Comparison of ENCODE assay signal across 30 cellular contexts in the genomic region with DNA sequence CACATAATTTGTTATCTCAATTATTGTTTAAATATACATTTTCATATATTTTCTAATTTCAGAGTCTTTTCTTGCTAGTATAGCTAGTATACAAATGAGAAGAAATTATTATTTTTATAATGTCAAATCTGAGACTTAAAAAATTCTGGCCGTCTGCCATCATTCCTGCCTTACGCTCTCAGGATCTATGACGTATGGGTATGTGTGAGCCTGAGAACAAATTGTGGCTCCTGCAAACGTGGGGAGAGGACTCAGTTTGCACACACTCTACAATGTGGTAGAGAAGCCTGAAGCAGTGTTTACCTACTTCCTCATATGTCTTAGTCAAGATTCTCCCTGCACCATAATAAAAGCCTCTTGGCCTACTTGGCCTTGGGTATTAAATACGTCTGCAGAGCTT.
"Had no signal": no experiment of that assay in that cellular context is flagged by ENCODE, and none has a peak within 500 bp of the region (broad histone marks: within the 10 kb centered on the region; RNA-seq: fewer than 3 reads in every experiment).

No MANE protein-coding gene starts in this region.

- H3K9me3 ChIP-seq: adrenal gland, ascending aorta, esophagus muscularis mucosa, heart left ventricle, lower lobe of right lung, pancreas, prostate gland, right atrium auricular region, tibial nerve had no signal

- H3K4me1 ChIP-seq: adrenal gland, ascending aorta, esophagus muscularis mucosa, heart left ventricle, lower lobe of right lung, pancreas, prostate gland, right atrium auricular region, tibial nerve had no signal

- H3K36me3 ChIP-seq: adrenal gland, ascending aorta, esophagus muscularis mucosa, heart left ventricle, lower lobe of right lung, pancreas, prostate gland, right atrium auricular region, tibial nerve had no signal

- H3K27me3 ChIP-seq: adrenal gland, ascending aorta, esophagus muscularis mucosa, heart left ventricle, pancreas, right atrium auricular region, tibial nerve had no signal

- H3K27ac ChIP-seq: adrenal gland, ascending aorta, esophagus muscularis mucosa, heart left ventricle, lower lobe of right lung, pancreas, prostate gland, right atrium auricular region, tibial nerve had no signal

- DNase-seq: activated CD4-positive, alpha-beta memory T cell treated with anti-CD3 and anti-CD28 coated beads for 36 hours; activated CD4-positive, alpha-beta T cell treated with anti-CD3 and anti-CD28 coated beads, Interleukin-2, amount 10 ng/mL, durations not matched to agents 24 days and 14 days; activated CD4-positive, CD25-positive, alpha-beta regulatory T cell treated with anti-CD3 and anti-CD28 coated beads, Interleukin-2, amount 50 U/mL, for 72 hours; activated CD8-positive, alpha-beta memory T cell treated with anti-CD3 and anti-CD28 coated beads, Interleukin-2, amount 50 U/mL, for 4 hours; activated effector memory CD4-positive, alpha-beta T cell treated with anti-CD3 and anti-CD28 coated beads, Interleukin-2, amount 50 U/mL, for 16 hours; activated naive CD4-positive, alpha-beta T cell treated with anti-CD3 and anti-CD28 coated beads for 36 hours; activated naive CD8-positive, alpha-beta T cell treated with anti-CD3 and anti-CD28 coated beads for 36 hours; activated T-cell treated with anti-CD3 and anti-CD28 coated beads, Interleukin-2, amount 50 U/mL, for 1 hour; adrenal gland; central memory CD4-positive, alpha-beta T cell; endodermal cell; heart left ventricle; hypothalamus; immature natural killer cell; lower lobe of right lung; mesenchymal stem cell; naive thymus-derived CD8-positive, alpha-beta T cell; nucleus accumbens; pancreas; stimulated activated CD4-positive, alpha-beta T cell treated with anti-CD3 and anti-CD28 coated beads, Interleukin-2, amount 100 ng/mL, for 48 hours; stimulated activated naive CD4-positive, alpha-beta T cell treated with Interleukin-2 at 50 U/mL for 16 hours; SW 1271; T-helper 17 cell; T1000 had no signal

- ATAC-seq: heart left ventricle; left lobe of liver; lower lobe of right lung; naive thymus-derived CD8-positive, alpha-beta T cell; pancreas; T-helper 17 cell had no signal

- H3K4me3 ChIP-seq: adrenal gland, ascending aorta, esophagus muscularis mucosa, heart left ventricle, lower lobe of right lung, pancreas, prostate gland, right atrium auricular region, tibial nerve had no signal
